18 cellular contexts compared by ENCODE assay signal in genomic region chr2:60527762-60528161, GRCh38. TPM values are rescaled to one million over a fixed set of nuclear protein-coding genes. Genes with fewer than 3 reads are reported as not detected.
A peak's percentile ranks its signal among the peaks of the same experiment; 100 is the strongest.
DNase-seq lines count a peak whose midpoint lies in the region; ATAC-seq and TF ChIP-seq lines count a peak whose summit lies in the region.
"Had no signal": no experiment of that assay in that cellular context is flagged by ENCODE, and none has a peak within 500 bp of the region (broad histone marks: within the 10 kb centered on the region; RNA-seq: fewer than 3 reads in every experiment).

No MANE protein-coding gene starts in this region.

- intact Hi-C loops in activated B cell treated with CpG ODN at 0.5 μM for 24 hours (cut with micrococcal nuclease): no loop called here
- intact Hi-C loops in lower lobe of right lung (cut with DNase I): no loop called here

- H3K36me3 Mint-ChIP-seq in activated B cell treated with CpG ODN at 0.5 μM for 24 hours (ENCODE audit: low read depth) (peaks cover 78% of the 10 kb centered on the region), type B pancreatic cell (peaks cover 25% of the 10 kb centered on the region)
- H3K36me3 Mint-ChIP-seq: activated naive CD8-positive, alpha-beta T cell treated with anti-CD3 and anti-CD28 coated beads, Interleukin-2, amount 10 ng/mL, durations not matched to agents 7 days and 5 days had no signal

- H3K27me3 Mint-ChIP-seq in activated B cell treated with CpG ODN at 0.5 μM for 24 hours (no peaks in the 10 kb centered on the region), type B pancreatic cell (no peaks in the 10 kb centered on the region)

- H3K27ac ChIP-seq in lower lobe of right lung: no peak overlapping the region

- CTCF ChIA-PET in activated B cell treated with CpG ODN at 0.5 μM for 24 hours (lab: Charles Lee): interaction anchor here (0.7 kb wide), 1 partner anchor 13 kb away, joined by 3 read pairs; no protein-coding TSS in a partner anchor

- peak overlapping the region; percentile 15 for H3K4me3 Mint-ChIP-seq in activated B cell treated with CpG ODN at 0.5 μM for 24 hours
- peak overlapping the region; percentile 27 for H3K4me3 Mint-ChIP-seq in type B pancreatic cell
- H3K4me3 Mint-ChIP-seq: activated CD4-positive, alpha-beta T cell treated with anti-CD3 and anti-CD28 coated beads, Interleukin-2, amount 10 ng/mL, durations not matched to agents 7 days and 5 days; activated naive CD8-positive, alpha-beta T cell treated with anti-CD3 and anti-CD28 coated beads, Interleukin-2, amount 10 ng/mL, durations not matched to agents 7 days and 5 days; activated T-cell treated with anti-CD3 and anti-CD28 coated beads, Interleukin-2, amount 50 U/mL, for 24 hours had no signal

- H3K36me3 ChIP-seq in lower lobe of right lung: no peaks in the 10 kb centered on the region
- H3K36me3 ChIP-seq: transverse colon had no signal

- no peak overlapping the region for H3K4me3 ChIP-seq in lower lobe of right lung
- H3K4me3 ChIP-seq: transverse colon had no signal

- DNase-seq in SKM-1 treated with dmso at 0.1 percent for 144 hours (lab: John Stamatoyannopoulos, UW; ENCODE audit: unreplicated experiment) (peak; percentile 34), SKM-1 (lab: John Stamatoyannopoulos, UW; ENCODE audit: unreplicated experiment) (no peak), activated B cell treated with CpG ODN at 0.5 μM for 24 hours (no peak), lower lobe of right lung (no peak), type B pancreatic cell (ENCODE audit: extremely low spot score, unreplicated experiment) (no peak), NCI-H2107 (lab: John Stamatoyannopoulos, UW) (no peak), T1000 (lab: John Stamatoyannopoulos, UW) (no peak)
- DNase-seq: 8988T; activated CD4-positive, alpha-beta T cell treated with anti-CD3 and anti-CD28 coated beads, Interleukin-2, amount 10 ng/mL, durations not matched to agents 7 days and 5 days; activated naive CD8-positive, alpha-beta T cell treated with anti-CD3 and anti-CD28 coated beads, Interleukin-2, amount 10 ng/mL, durations not matched to agents 7 days and 5 days; activated T-cell treated with anti-CD3 and anti-CD28 coated beads, Interleukin-2, amount 50 U/mL, for 24 hours; HCEC 1CT; mesendoderm; NCI-H774; nucleus accumbens; RPMI8226; transverse colon had no signal

- POLR2A ChIA-PET in activated B cell treated with CpG ODN at 0.5 μM for 24 hours (lab: Charles Lee): interaction anchor here (0.9 to 7.1 kb wide), 6 partner anchors 12 to 88 kb away, joined by 3 to 54 read pairs (median 4); no protein-coding TSS in a partner anchor

- no peak for TF ChIP-seq CTCF in activated B cell treated with CpG ODN at 0.5 μM for 24 hours (IDR thresholded peaks at IDR 0.05)
- no peak for TF ChIP-seq CTCF in lower lobe of right lung (IDR thresholded peaks at IDR 0.05)
- no peak for TF ChIP-seq CTCF in type B pancreatic cell (conservative IDR thresholded peaks at IDR 0.05)

- H3K9me3 ChIP-seq in lower lobe of right lung: no peaks in the 10 kb centered on the region
- H3K9me3 ChIP-seq: transverse colon had no signal

- peaks cover 100% of the 10 kb centered on the region for H3K4me1 Mint-ChIP-seq in activated B cell treated with CpG ODN at 0.5 μM for 24 hours
- H3K4me1 Mint-ChIP-seq in type B pancreatic cell (ENCODE audit: unreplicated experiment): peaks cover 68% of the 10 kb centered on the region

- ATAC-seq in activated B cell treated with CpG ODN at 0.5 μM for 24 hours (ENCODE audit: low read depth) (no peak), lower lobe of right lung (peak; percentile 22 to 36), GM18907 (IDR thresholded peaks at IDR 0.05; ENCODE audit: unreplicated experiment) (no peak)

- H3K27me3 ChIP-seq in lower lobe of right lung (ENCODE audit: low read depth): peaks cover 11% of the 10 kb centered on the region
- H3K27me3 ChIP-seq: transverse colon had no signal

- H3K27ac Mint-ChIP-seq in activated B cell treated with CpG ODN at 0.5 μM for 24 hours (peak overlapping the region; percentile 84), type B pancreatic cell (peak overlapping the region; percentile 7)
- H3K27ac Mint-ChIP-seq: activated CD4-positive, alpha-beta T cell treated with anti-CD3 and anti-CD28 coated beads, Interleukin-2, amount 10 ng/mL, durations not matched to agents 7 days and 5 days; activated naive CD8-positive, alpha-beta T cell treated with anti-CD3 and anti-CD28 coated beads, Interleukin-2, amount 10 ng/mL, durations not matched to agents 7 days and 5 days; activated T-cell treated with anti-CD3 and anti-CD28 coated beads, Interleukin-2, amount 50 U/mL, for 24 hours had no signal

- peaks cover 19% of the 10 kb centered on the region for H3K4me1 ChIP-seq in lower lobe of right lung

- H3K9me3 Mint-ChIP-seq in activated B cell treated with CpG ODN at 0.5 μM for 24 hours (no peaks in the 10 kb centered on the region), type B pancreatic cell (no peaks in the 10 kb centered on the region)
- H3K9me3 Mint-ChIP-seq: activated CD4-positive, alpha-beta T cell treated with anti-CD3 and anti-CD28 coated beads, Interleukin-2, amount 10 ng/mL, durations not matched to agents 7 days and 5 days; activated naive CD8-positive, alpha-beta T cell treated with anti-CD3 and anti-CD28 coated beads, Interleukin-2, amount 10 ng/mL, durations not matched to agents 7 days and 5 days; activated T-cell treated with anti-CD3 and anti-CD28 coated beads, Interleukin-2, amount 50 U/mL, for 24 hours had no signal

RNA-seq across cellular contexts. Expression of gene BCL11A, which starts 25.7 kb away (rescaled TPM):
- 279 and 331 TPM in 2 replicates for total RNA-seq in activated B cell treated with CpG ODN at 0.5 μM for 24 hours
- total RNA-seq in lower lobe of right lung: 9.7 TPM
- 47.9 and 53.1 TPM in 2 replicates for total RNA-seq in type B pancreatic cell (ENCODE audit: low replicate concordance)

Comparison
In these comparisons a context has a peak if more than half of its experiments do, and no peak if none do; other contexts are left out.
1. ATAC-seq: peak in lower lobe of right lung (2 of 2); none in activated B cell treated with CpG ODN at 0.5 μM for 24 hours (single experiment) and GM18907 (single experiment).